Comparison of ENCODE assay signal across 19 cellular contexts in genomic region chr6:134480593-134480992, GRCh38.
DNase-seq lines count a peak whose midpoint lies in the region; ATAC-seq and TF ChIP-seq lines count a peak whose summit lies in the region.
"Had no signal": no experiment of that assay in that cellular context is flagged by ENCODE, and none has a peak within 500 bp of the region (broad histone marks: within the 10 kb centered on the region; RNA-seq: fewer than 3 reads in every experiment).

No MANE protein-coding gene starts in this region.

- H3K4me1 ChIP-seq in GM23248 (ENCODE audit: insufficient read depth) = peaks cover 11% of the 10 kb centered on the region
- H3K4me1 ChIP-seq: spleen had no signal

- H3K27me3 ChIP-seq in GM23248 (replicated peaks; ENCODE audit: insufficient read depth) = no peaks in the 10 kb centered on the region
- H3K27me3 ChIP-seq: spleen, tibial artery had no signal

- no peak overlapping the region for H3K9ac ChIP-seq in GM23248

- H3K79me2 ChIP-seq in GM23248 (ENCODE audit: insufficient read depth) = no peaks in the 10 kb centered on the region

- peaks cover 15% of the 10 kb centered on the region for H3F3A ChIP-seq in GM23248 (ENCODE audit: insufficient read depth)

- ATAC-seq in SK-N-SH treated with all-trans-retinoic acid at 6 μM for 48 hours (peak; percentile 93), GM21786 (IDR thresholded peaks at IDR 0.05; ENCODE audit: unreplicated experiment) (no peak), GM21381 (IDR thresholded peaks at IDR 0.05; ENCODE audit: unreplicated experiment) (no peak)
- ATAC-seq: natural killer cell had no signal

- H4K20me1 ChIP-seq in GM23248 (ENCODE audit: insufficient read depth) = no peaks in the 10 kb centered on the region

- no peak overlapping the region for H3K4me3 ChIP-seq in GM23248
- H3K4me3 ChIP-seq: spleen, tibial artery had no signal

- no peak overlapping the region for H2AFZ ChIP-seq in GM23248

- WGBS in GM23248 (ENCODE audit: low coverage in 1 of 2, low lambda C conversion rate in 2 of 2, missing lambda C conversion rate in 2 of 2), 2 experiments = 75 to 83% methylated on average over 1 of the region's 1 CpG

- no peaks in the 10 kb centered on the region for H3K36me3 ChIP-seq in GM23248 (ENCODE audit: low read depth)
- H3K36me3 ChIP-seq: spleen, tibial artery had no signal

- no peaks in the 10 kb centered on the region for H3K9me3 ChIP-seq in GM23248 (ENCODE audit: low read depth)
- H3K9me3 ChIP-seq: spleen, tibial artery had no signal

- H3K9me2 ChIP-seq in GM23248 (ENCODE audit: insufficient read depth) = no peaks in the 10 kb centered on the region

- in situ Hi-C loops in GM23248 (cut with MboI) = no loop called here

- DNase-seq in GM23248 (peak; percentile 66), fibroblast of gingiva (ENCODE audit: low read depth) (peak; percentile 45), renal cortical epithelial cell (ENCODE audit: low read depth) (peak; percentile 76), activated T-cell treated with anti-CD3 and anti-CD28 coated beads for 4 hours (no peak)
- DNase-seq: activated B cell treated with CpG ODN at 0.5 μM for 24 hours; activated CD8-positive, alpha-beta memory T cell treated with anti-CD3 and anti-CD28 coated beads for 24 hours; DMS53; endodermal cell; mesenchymal stem cell; natural killer cell; NCI-H1436 treated with DMSO at 0.1 percent for 48 hours; Right ventricle myocardium superior; spleen; T-helper 2 cell; tibial artery had no signal

- no peak overlapping the region for H3K27ac ChIP-seq in GM23248
- H3K27ac ChIP-seq: C4-2B, spleen, tibial artery had no signal

- no peak overlapping the region for H3K4me2 ChIP-seq in GM23248 (ENCODE audit: unreplicated experiment)

TF ChIP-seq in SK-N-SH treated with all-trans-retinoic acid at 6 μM for 48 hours, 23 proteins besides CTCF, POLR2A, EP300 and RAD21:
- TF ChIP-seq OSR1 (CRISPR knock-in tag; IDR thresholded peaks at IDR 0.05) = no peak
- TF ChIP-seq TOX (CRISPR knock-in tag; IDR thresholded peaks at IDR 0.05; ENCODE audit: borderline replicate concordance) = no peak
- TF ChIP-seq GLIS3 (CRISPR knock-in tag; IDR thresholded peaks at IDR 0.05) = no peak
- TF ChIP-seq ZNF70 (CRISPR knock-in tag; IDR thresholded peaks at IDR 0.05) = no peak
